Comparison of ENCODE assay signal across 8 cellular contexts in genomic region chr4:65670331-65671031, GRCh38. TPM values are rescaled to one million over a fixed set of nuclear protein-coding genes. Genes with fewer than 3 reads are reported as not detected.
A peak's percentile ranks its signal among the peaks of the same experiment; 100 is the strongest.
DNase-seq lines count a peak whose midpoint lies in the region; ATAC-seq and TF ChIP-seq lines count a peak whose summit lies in the region.

EPHA5 (minus strand) TSS chr4:65670489; CDS start chr4:65669742, 747 bp downstream.

- H3K4me3 ChIP-seq in smooth muscle cell: peak within 1 kb of the TSS; percentile 62

- WGBS in smooth muscle cell (ENCODE audit: low lambda C conversion rate): under 1% methylated on average over 49 of the region's 51 CpGs

- peaks cover 30% of the 10 kb centered on the region for H3K4me1 ChIP-seq in smooth muscle cell (ENCODE audit: low read depth)

- no peaks in the 10 kb centered on the region for H3K36me3 ChIP-seq in smooth muscle cell (ENCODE audit: low read depth)

- H4K20me1 ChIP-seq in smooth muscle cell (ENCODE audit: low read depth): no peaks in the 10 kb centered on the region

- peak within 1 kb of the TSS; percentile 89 for H3K4me2 ChIP-seq in smooth muscle cell

- ATAC-seq in HG02610 (IDR thresholded peaks at IDR 0.05; ENCODE audit: unreplicated experiment): peak; percentile 59

- no peak for TF ChIP-seq CTCF in smooth muscle cell (IDR thresholded peaks at IDR 0.05; ENCODE audit: borderline replicate concordance, insufficient read depth, poor library complexity, severe bottlenecking)

- no peaks in the 10 kb centered on the region for H3K9me3 ChIP-seq in smooth muscle cell (replicated peaks; ENCODE audit: low read depth)

- H3K27ac ChIP-seq in smooth muscle cell (ENCODE audit: low read depth): no peak within 1 kb of the TSS

- DNase-seq in Ammon's horn (ENCODE audit: low spot score) (peak; percentile 84), NCI-H82 (lab: John Stamatoyannopoulos, UW) (peak; percentile 88), cerebellum (ENCODE audit: low spot score) (no peak), islet precursor cell (peak; percentile 95), smooth muscle cell (lab: John Stamatoyannopoulos, UW; ENCODE audit: unreplicated experiment) (peak; percentile 35), superior temporal gyrus (ENCODE audit: extremely low spot score) (no peak), NK-92 (lab: John Stamatoyannopoulos, UW; ENCODE audit: unreplicated experiment) (no peak)

- no peak within 1 kb of the TSS for H3K9ac ChIP-seq in smooth muscle cell (ENCODE audit: low read depth)

- peaks cover 3% of the 10 kb centered on the region for H3F3A ChIP-seq in smooth muscle cell (ENCODE audit: low read depth)

- H3K27me3 ChIP-seq in smooth muscle cell (ENCODE audit: low read depth): peaks cover 84% of the 10 kb centered on the region

- H3K79me2 ChIP-seq in smooth muscle cell (ENCODE audit: low read depth): no peaks in the 10 kb centered on the region

- peak within 1 kb of the TSS; percentile 85 for H2AFZ ChIP-seq in smooth muscle cell (ENCODE audit: low read depth)

RNA-seq across cellular contexts. Expression of gene EPHA5, which starts in this region (rescaled TPM):
- total RNA-seq in cerebellum: 93.4 TPM
- total RNA-seq in smooth muscle cell: 0.04 TPM in 2 replicates
- not detected in 2 replicates for polyA plus RNA-seq in smooth muscle cell

Comparison
In these comparisons a context has a peak if more than half of its experiments do, and no peak if none do; other contexts are left out.
1. RNA of gene EPHA5 (total RNA-seq): 93.4 TPM in cerebellum (single experiment); 0.04 TPM in smooth muscle cell; every median in the first group is over 10 times any median in the second.
2. Peak in DNase-seq, H3K4me3 ChIP-seq and H3K4me2 ChIP-seq in smooth muscle cell; RNA of the gene not detected or under 1 TPM.
3. DNase-seq: peak in Ammon's horn (single experiment), NCI-H82 (single experiment) and islet precursor cell (single experiment); none in cerebellum (single experiment), superior temporal gyrus (single experiment) and NK-92 (single experiment).